1 cellular context compared by ENCODE assay signal in genomic region chr3:100150583-100150982, GRCh38.
TF ChIP-seq lines count a peak whose summit lies in the region.

No MANE protein-coding gene starts in this region.

TF ChIP-seq in SK-N-SH, 30 proteins besides CTCF, POLR2A, EP300 and RAD21:
- no peak for TF ChIP-seq TEAD4 (IDR thresholded peaks at IDR 0.05; ENCODE audit: borderline replicate concordance, insufficient read depth)
- no peak for TF ChIP-seq JUND (IDR thresholded peaks at IDR 0.05)
- TF ChIP-seq, protein P1, sequence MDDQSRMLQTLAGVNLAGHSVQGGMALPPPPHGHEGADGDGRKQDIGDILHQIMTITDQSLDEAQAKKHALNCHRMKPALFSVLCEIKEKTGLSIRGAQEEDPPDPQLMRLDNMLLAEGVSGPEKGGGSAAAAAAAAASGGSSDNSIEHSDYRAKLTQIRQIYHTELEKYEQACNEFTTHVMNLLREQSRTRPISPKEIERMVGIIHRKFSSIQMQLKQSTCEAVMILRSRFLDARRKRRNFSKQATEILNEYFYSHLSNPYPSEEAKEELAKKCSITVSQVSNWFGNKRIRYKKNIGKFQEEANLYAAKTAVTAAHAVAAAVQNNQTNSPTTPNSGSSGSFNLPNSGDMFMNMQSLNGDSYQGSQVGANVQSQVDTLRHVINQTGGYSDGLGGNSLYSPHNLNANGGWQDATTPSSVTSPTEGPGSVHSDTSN (IDR thresholded peaks at IDR 0.05): no peak
- TF ChIP-seq REST (IDR thresholded peaks at IDR 0.05; ENCODE audit: low read depth, low read length): no peak
- no peak for TF ChIP-seq GATA2 (CRISPR knock-in tag; IDR thresholded peaks at IDR 0.05)
- TF ChIP-seq TAF1 (IDR thresholded peaks at IDR 0.05; ENCODE audit: borderline replicate concordance, low read depth, low read length): no peak
- TF ChIP-seq CHD2 (IDR thresholded peaks at IDR 0.05; ENCODE audit: low read length, partially characterized antibody): no peak
- TF ChIP-seq USF1 (IDR thresholded peaks at IDR 0.05; ENCODE audit: borderline replicate concordance, low read depth): no peak
- TF ChIP-seq NFIC (IDR thresholded peaks at IDR 0.05; ENCODE audit: borderline replicate concordance): no peak
